ENCODE assay signal across 8 cellular contexts in the genomic region with DNA sequence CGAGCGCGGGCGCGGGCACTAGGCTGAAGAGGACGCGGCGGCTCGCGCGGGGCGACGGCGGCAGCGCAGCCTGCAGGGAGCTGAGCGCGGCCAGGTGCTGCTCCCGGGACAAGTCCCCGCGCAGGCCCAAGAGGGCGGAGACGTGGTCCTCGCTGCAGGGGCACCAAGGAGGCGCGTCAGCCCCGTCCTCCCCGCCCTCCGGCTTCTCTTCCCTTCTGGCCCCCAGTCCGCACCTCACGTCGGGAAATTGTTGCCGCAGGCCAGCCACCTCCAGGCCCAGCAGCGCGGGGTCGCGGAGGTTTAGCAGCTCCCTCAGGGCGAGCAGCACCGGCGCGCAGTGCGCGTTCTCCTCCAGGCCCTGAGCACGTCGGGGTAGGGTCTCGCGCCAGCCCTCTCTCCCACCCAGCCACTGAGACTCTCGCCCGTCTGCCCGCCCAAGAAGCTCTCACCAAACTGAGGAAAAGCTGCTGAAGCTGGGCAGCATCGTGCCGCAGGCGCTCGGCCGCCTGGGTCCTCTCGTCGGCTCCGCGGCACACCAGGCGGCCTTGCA. TPM values are rescaled to one million over a fixed set of nuclear protein-coding genes. Genes with fewer than 3 reads are reported as not detected.
DNase-seq lines count a peak whose midpoint lies in the region; ATAC-seq lines count a peak whose summit lies in the region.

No MANE protein-coding gene starts in this region.

- no peak for ATAC-seq in GM21529 (IDR thresholded peaks at IDR 0.05; ENCODE audit: unreplicated experiment)

- H3K4me1 ChIP-seq in mononuclear cell (ENCODE audit: insufficient read depth, low read length), result peaks cover 33% of the 10 kb centered on the region

- H3K27ac ChIP-seq in KOPT-K1 (ENCODE audit: low read depth, low read length, poor library complexity, severe bottlenecking), result peak overlapping the region; percentile 82

- H3K27me3 ChIP-seq in mononuclear cell (ENCODE audit: insufficient read depth, low read length), result no peaks in the 10 kb centered on the region

- peak overlapping the region; percentile 71 for H3K4me3 ChIP-seq in mononuclear cell (ENCODE audit: low read length)

- DNase-seq in DMS 273 (lab: John Stamatoyannopoulos, UW; ENCODE audit: unreplicated experiment) (peak; percentile 87), DMS 273 treated with DMSO at 0.1 percent for 48 hours (lab: John Stamatoyannopoulos, UW) (no peak), cerebellum (ENCODE audit: low spot score) (peak; percentile 73), GF-D8 (lab: John Stamatoyannopoulos, UW) (no peak)
- DNase-seq in stimulated activated CD4-positive, alpha-beta T cell treated with anti-CD3 and anti-CD28 coated beads, Interleukin-4, amount 100 ng/mL, for 24 hours, result no peak

- H3K9me3 ChIP-seq in KOPT-K1 (ENCODE audit: insufficient read depth, low read length, poor library complexity, severe bottlenecking) (no peaks in the 10 kb centered on the region), mononuclear cell (ENCODE audit: low read depth, low read length) (no peaks in the 10 kb centered on the region)

- H3K36me3 ChIP-seq in KOPT-K1 (ENCODE audit: insufficient read depth, low read length), result no peaks in the 10 kb centered on the region; the same call in 1 of the 2 replicates

RNA-seq across cellular contexts. Expression of a gene that starts 0.8 kb away (rescaled TPM):
- total RNA-seq in cerebellum (86.7 TPM), mononuclear cell (3.5 TPM)

RNA-seq across cellular contexts. Expression of a gene that starts 5.4 kb away (rescaled TPM):
- total RNA-seq in cerebellum (2.1 TPM), mononuclear cell (0.42 TPM)

RNA-seq across cellular contexts. Expression of a gene that starts 7.4 kb away (rescaled TPM):
- total RNA-seq in cerebellum, result 25.6 TPM
- 53.3 TPM for total RNA-seq in mononuclear cell

RNA-seq across cellular contexts. Expression of a gene that starts 14.2 kb away (rescaled TPM):
- 8.3 TPM for total RNA-seq in cerebellum
- total RNA-seq in mononuclear cell, result 0.73 TPM

RNA-seq across cellular contexts. Expression of a gene that starts 14.4 kb away (rescaled TPM):
- 0.54 TPM for total RNA-seq in cerebellum
- 0.31 TPM for total RNA-seq in mononuclear cell

Comparison
In these comparisons a context has a peak if more than half of its experiments do, and no peak if none do; other contexts are left out.
1. DNase-seq: peak in DMS 273 (single experiment) and cerebellum (single experiment); none in DMS 273 treated with DMSO at 0.1 percent for 48 hours (single experiment), stimulated activated CD4-positive, alpha-beta T cell treated with anti-CD3 and anti-CD28 coated beads, Interleukin-4, amount 100 ng/mL, for 24 hours (single experiment) and GF-D8 (single experiment).
2. RNA of a gene that starts 0.8 kb away (total RNA-seq): 86.7 TPM in cerebellum (single experiment); 3.5 TPM in mononuclear cell (single experiment); every median in the first group is over 10 times any median in the second.